22 cellular contexts compared by ENCODE assay signal in genomic region chr6:73062121-73062520, GRCh38.
A peak's percentile ranks its signal among the peaks of the same experiment; 100 is the strongest.
DNase-seq lines count a peak whose midpoint lies in the region; FAIRE-seq and TF ChIP-seq lines count a peak whose summit lies in the region.
"Had no signal": no experiment of that assay in that cellular context is flagged by ENCODE, and none has a peak within 500 bp of the region (broad histone marks: within the 10 kb centered on the region; RNA-seq: fewer than 3 reads in every experiment).

No MANE protein-coding gene starts in this region.

- H3K4me1 Mint-ChIP-seq in HFFc6 (ENCODE audit: low read depth), result peaks cover 77% of the 10 kb centered on the region
- H3K4me1 Mint-ChIP-seq: T-helper 17 cell had no signal

- H3K27ac ChIP-seq in SK-N-SH (ENCODE audit: low read depth in 2 of 2, low read length in 1 of 2) (no peak overlapping the region; a peak in 1 of 4 replicates), fibroblast of lung (ENCODE audit: insufficient read depth, low read length) (no peak overlapping the region), spleen (no peak overlapping the region), esophagus squamous epithelium (no peak overlapping the region)
- H3K27ac ChIP-seq: C4-2B, RWPE1, SK-N-MC had no signal

- peaks cover 18% of the 10 kb centered on the region for H3K9me3 Mint-ChIP-seq in HFFc6
- H3K9me3 Mint-ChIP-seq: CD8-positive, alpha-beta T cell had no signal

- H3K4me3 Mint-ChIP-seq in HFFc6, result peak overlapping the region; percentile 8; the same call in 1 of the 2 replicates
- H3K4me3 Mint-ChIP-seq: B cell; CD8-positive, alpha-beta T cell; T-helper 17 cell had no signal

- H3K4me3 ChIP-seq in SK-N-SH (ENCODE audit: low read depth in 2 of 2, low read length in 1 of 2) (no peak overlapping the region), fibroblast of lung (replicated peaks in 1 of 4; ENCODE audit: control extremely low read depth in 1 of 4, insufficient read depth in 1 of 4, low read depth in 3 of 4, low read length in 4 of 4) (no peak overlapping the region), spleen (no peak overlapping the region), esophagus squamous epithelium (no peak overlapping the region)
- H3K4me3 ChIP-seq: SK-N-MC had no signal

- H3K9me3 ChIP-seq in SK-N-SH (no peaks in the 10 kb centered on the region; the same call in 1 of the 2 replicates), fibroblast of lung (ENCODE audit: control insufficient read depth, insufficient read depth, low read depth, low read length) (no peaks in the 10 kb centered on the region), spleen (no peaks in the 10 kb centered on the region), esophagus squamous epithelium (no peaks in the 10 kb centered on the region)
- H3K9me3 ChIP-seq: Caco-2 had no signal

- no peak overlapping the region for H3K27ac Mint-ChIP-seq in HFFc6
- H3K27ac Mint-ChIP-seq: B cell; CD8-positive, alpha-beta T cell; T-helper 17 cell had no signal

- peaks cover 33% of the 10 kb centered on the region for H3K36me3 Mint-ChIP-seq in HFFc6 (ENCODE audit: low read depth)
- H3K36me3 Mint-ChIP-seq: CD8-positive, alpha-beta T cell had no signal

- no peaks in the 10 kb centered on the region for H4K20me1 ChIP-seq in SK-N-SH (ENCODE audit: insufficient read depth)
- no peaks in the 10 kb centered on the region for H4K20me1 ChIP-seq in fibroblast of lung (ENCODE audit: control insufficient read depth, extremely low read depth, insufficient read depth, low read length)

- no peaks in the 10 kb centered on the region for H3K27me3 ChIP-seq in SK-N-SH (ENCODE audit: insufficient read depth)
- H3K27me3 ChIP-seq in fibroblast of lung (ENCODE audit: control insufficient read depth, insufficient read depth, low read length), result no peaks in the 10 kb centered on the region
- no peaks in the 10 kb centered on the region for H3K27me3 ChIP-seq in spleen (replicated peaks in 1 of 7)
- no peaks in the 10 kb centered on the region for H3K27me3 ChIP-seq in esophagus squamous epithelium

- POLR2A ChIA-PET in SK-N-SH (lab: Yijun Ruan, JAX), result no interaction called here

- TF ChIP-seq RAD21 in SK-N-SH (IDR thresholded peaks at IDR 0.05; ENCODE audit: low read length), result no peak

- peaks cover 0 to 8% of the 10 kb centered on the region in 2 experiments; a peak in 2 of 4 replicates for H3K4me1 ChIP-seq in SK-N-SH (ENCODE audit: control insufficient read depth in 1 of 2, insufficient read depth in 2 of 2, low read depth in 1 of 2, low read length in 1 of 2)
- H3K4me1 ChIP-seq in fibroblast of lung (ENCODE audit: control insufficient read depth, extremely low read depth, insufficient read depth, low read length), result no peaks in the 10 kb centered on the region
- H3K4me1 ChIP-seq in spleen, result no peaks in the 10 kb centered on the region
- no peaks in the 10 kb centered on the region for H3K4me1 ChIP-seq in esophagus squamous epithelium

- CTCF ChIA-PET in SK-N-SH (lab: Yijun Ruan, JAX), result interaction anchor here (1.0 kb wide), 1 partner anchor 47 kb away, joined by 3 read pairs; no protein-coding TSS in a partner anchor

- intact Hi-C loops in spleen (cut with DNase I; ENCODE audit: low total_unique reads), result no loop called here
- intact Hi-C loops in esophagus squamous epithelium (cut with DNase I), result no loop called here

- H3K36me3 ChIP-seq in SK-N-SH (replicated peaks in 1 of 2; ENCODE audit: control insufficient read depth in 1 of 2, insufficient read depth in 2 of 2, low read length in 1 of 2) (peaks cover 0 to 3% of the 10 kb centered on the region in 2 experiments), fibroblast of lung (ENCODE audit: control insufficient read depth, insufficient read depth, low read length) (no peaks in the 10 kb centered on the region), spleen (no peaks in the 10 kb centered on the region), esophagus squamous epithelium (no peaks in the 10 kb centered on the region)

- no peak for TF ChIP-seq EP300 in SK-N-SH (IDR thresholded peaks at IDR 0.05; ENCODE audit: borderline replicate concordance in 1 of 2, low read depth in 1 of 2, low read length in 1 of 2)

- no peak overlapping the region for H2AFZ ChIP-seq in SK-N-SH (ENCODE audit: low read depth)
- no peak overlapping the region for H2AFZ ChIP-seq in fibroblast of lung (ENCODE audit: low read length)

- no peak for TF ChIP-seq POLR2A in spleen (IDR thresholded peaks at IDR 0.05)
- TF ChIP-seq POLR2A in esophagus squamous epithelium (IDR thresholded peaks at IDR 0.05), result no peak

- no peak overlapping the region for H3K9ac ChIP-seq in SK-N-SH
- H3K9ac ChIP-seq in fibroblast of lung (ENCODE audit: insufficient read depth, low read length), result no peak overlapping the region

- H3F3A ChIP-seq in SK-N-SH (replicated peaks; ENCODE audit: insufficient read depth), result peaks cover 5% of the 10 kb centered on the region

- no peak for DNase-seq in D721Med (ENCODE audit: insufficient read length, low spot score)
- no peak for DNase-seq in HFFc6
- no peak for DNase-seq in SK-N-SH
- DNase-seq in fibroblast of lung (ENCODE audit: low read depth in 2 of 2), result peak; percentile 9 to 62
- DNase-seq in NCI-H2029 (lab: John Stamatoyannopoulos, UW), result no peak
- DNase-seq in spleen, result no peak
- DNase-seq in esophagus squamous epithelium (lab: John Stamatoyannopoulos, UW), result no peak
- DNase-seq: Caco-2; CD8-positive, alpha-beta T cell; DMS153; DND-41; H7; Kasumi-1; NCI-H1694; NCI-H2081 treated with DMSO at 0.1 percent for 48 hours; NCI-H524; SHP77 treated with DMSO at 0.1 percent for 48 hours; T-helper 17 cell had no signal

- H3K79me2 ChIP-seq in SK-N-SH (ENCODE audit: insufficient read depth) (no peaks in the 10 kb centered on the region; the same call in 1 of the 2 replicates), fibroblast of lung (ENCODE audit: control insufficient read depth, insufficient read depth, low read length) (no peaks in the 10 kb centered on the region)

- H3K9me2 ChIP-seq in SK-N-SH, result no peaks in the 10 kb centered on the region

- 54% methylated on average over 4 of the region's 4 CpGs for WGBS in SK-N-SH (ENCODE audit: low lambda C conversion rate)
- 52 to 65% (median 58%) methylated on average over 4 of the region's 4 CpGs for WGBS in spleen, 5 donors
- WGBS in esophagus squamous epithelium, 2 donors, result 51 to 57% methylated on average over 4 of the region's 4 CpGs

- TF ChIP-seq CTCF in D721Med (IDR thresholded peaks at IDR 0.05; ENCODE audit: insufficient read depth, missing control alignments), result no peak
- TF ChIP-seq CTCF in HFFc6 (IDR thresholded peaks at IDR 0.05), result no peak
- no peak for TF ChIP-seq CTCF in SK-N-SH (IDR thresholded peaks at IDR 0.05)
- TF ChIP-seq CTCF in fibroblast of lung (conservative IDR thresholded peaks at IDR 0.05 in 1 of 2, IDR thresholded peaks at IDR 0.05 in 1 of 2; ENCODE audit: low read depth in 1 of 2, low read length in 2 of 2), result no peak
- no peak for TF ChIP-seq CTCF in spleen (IDR thresholded peaks at IDR 0.05 in 8 of 11, conservative IDR thresholded peaks at IDR 0.05 in 3 of 11)
- TF ChIP-seq CTCF in esophagus squamous epithelium (IDR thresholded peaks at IDR 0.05), result no peak

- H3K27me3 Mint-ChIP-seq in HFFc6 (ENCODE audit: insufficient read depth), result peaks cover 2% of the 10 kb centered on the region; the same call in 1 of the 2 replicates
- H3K27me3 Mint-ChIP-seq: B cell, T-helper 17 cell had no signal

- peak; percentile 21 for FAIRE-seq in D721Med (lab: Jason Lieb, UNC)

- H3K4me2 ChIP-seq in SK-N-SH (no peak overlapping the region), fibroblast of lung (ENCODE audit: extremely low read depth, insufficient read depth, low read length) (no peak overlapping the region)

TF ChIP-seq in SK-N-SH, 30 proteins besides CTCF, POLR2A, EP300 and RAD21:
- TF ChIP-seq YY1 (IDR thresholded peaks at IDR 0.05; ENCODE audit: low read depth) (no peak), JUND (IDR thresholded peaks at IDR 0.05) (no peak), RXRA (IDR thresholded peaks at IDR 0.05; ENCODE audit: borderline replicate concordance, low read depth) (no peak), MEF2A (IDR thresholded peaks at IDR 0.05; ENCODE audit: borderline replicate concordance, low read depth) (no peak), GATA2 (CRISPR knock-in tag; IDR thresholded peaks at IDR 0.05) (no peak), PBX3 (IDR thresholded peaks at IDR 0.05) (peak; percentile 27; the same call in 1 of the 2 replicates), EZH2phosphoT487 (IDR thresholded peaks at IDR 0.05; ENCODE audit: borderline replicate concordance, low read depth) (no peak), SIN3A (IDR thresholded peaks at IDR 0.05; ENCODE audit: borderline replicate concordance, low read depth, low read length) (no peak)

Comparison
In these comparisons a context has a peak if more than half of its experiments do, and no peak if none do; other contexts are left out.
1. DNase-seq: peak in fibroblast of lung (2 of 2); none in D721Med (single experiment), HFFc6 (single experiment), SK-N-SH (single experiment), NCI-H2029 (single experiment), spleen (single experiment) and esophagus squamous epithelium (single experiment).